Comparison of ENCODE assay signal across 16 cellular contexts in the genomic region with DNA sequence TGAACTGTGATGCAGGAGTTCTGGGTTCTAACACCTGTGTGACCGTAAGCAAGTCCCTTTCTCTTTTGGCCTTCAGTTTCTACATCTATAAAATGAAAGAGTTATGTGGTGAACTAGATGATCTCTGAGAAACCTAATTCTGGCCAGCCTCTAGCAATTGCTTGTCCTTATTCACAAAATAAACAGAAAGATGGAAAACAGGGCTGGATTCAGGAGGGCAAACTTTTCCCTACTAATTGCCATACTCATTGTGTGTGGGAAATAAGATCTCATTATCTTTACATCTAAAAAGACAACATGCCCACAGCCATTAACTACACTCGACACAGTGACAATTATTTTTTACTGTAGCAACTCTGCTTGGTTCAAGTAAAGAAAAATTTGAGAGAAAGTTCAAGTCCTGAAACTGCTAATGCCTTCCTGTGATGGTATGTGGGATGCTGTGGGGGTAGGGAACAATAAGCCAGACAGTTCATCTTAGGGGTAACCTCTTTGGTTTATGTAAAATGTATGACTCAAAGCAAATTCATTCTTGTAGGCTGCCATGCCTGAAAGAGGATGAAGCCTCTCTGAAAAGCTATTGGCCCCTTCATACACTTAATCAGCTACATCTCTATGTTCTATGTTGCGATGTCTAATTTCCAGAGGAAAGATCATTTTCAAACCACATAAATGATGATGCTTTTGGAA.
DNase-seq lines count a peak whose midpoint lies in the region; ATAC-seq, FAIRE-seq and TF ChIP-seq lines count a peak whose summit lies in the region.
"Had no signal": no experiment of that assay in that cellular context is flagged by ENCODE, and none has a peak within 500 bp of the region (broad histone marks: within the 10 kb centered on the region; RNA-seq: fewer than 3 reads in every experiment).

No MANE protein-coding gene starts in this region.

- H3K4ac ChIP-seq in H9 (ENCODE audit: low read depth, low read length), result no peak overlapping the region

- H2BK20ac ChIP-seq in H9 (ENCODE audit: low read depth, low read length, poor library complexity, severe bottlenecking), result no peak overlapping the region

- H3K18ac ChIP-seq in H9 (ENCODE audit: insufficient read length, low read depth, low read length), result no peak overlapping the region

- no peak overlapping the region for H2BK15ac ChIP-seq in H9 (ENCODE audit: low read depth, low read length)

- H3K36me3 Mint-ChIP-seq in H9 (ENCODE audit: insufficient read depth in 1 of 3, low read depth in 3 of 3), result peaks cover 0 to 25% (median 18%) of the 10 kb centered on the region in 3 experiments; a peak in 6 of 7 replicates
- H3K36me3 Mint-ChIP-seq in activated T-cell treated with anti-CD3 and anti-CD28 coated beads, Interleukin-2, amount 50 U/mL, for 4 hours (ENCODE audit: insufficient read depth), result peaks cover 4% of the 10 kb centered on the region
- peaks cover 5% of the 10 kb centered on the region for H3K36me3 Mint-ChIP-seq in effector memory CD8-positive, alpha-beta T cell (ENCODE audit: insufficient read depth)

- H2BK5ac ChIP-seq in H9 (ENCODE audit: insufficient read length, low read length), result no peak overlapping the region

- no peaks in the 10 kb centered on the region; the same call in 1 of the 2 replicates for H3K27me3 Mint-ChIP-seq in H9 (ENCODE audit: low read depth)
- no peaks in the 10 kb centered on the region for H3K27me3 Mint-ChIP-seq in activated T-cell treated with anti-CD3 and anti-CD28 coated beads, Interleukin-2, amount 50 U/mL, for 4 hours (ENCODE audit: low read depth)
- H3K27me3 Mint-ChIP-seq in effector memory CD8-positive, alpha-beta T cell, result no peaks in the 10 kb centered on the region

- H2AFZ ChIP-seq in H9 (ENCODE audit: low read length), result no peak overlapping the region
- no peak overlapping the region for H2AFZ ChIP-seq in keratinocyte (ENCODE audit: control insufficient read depth, low read length)

- H4K91ac ChIP-seq in H9 (ENCODE audit: insufficient read length, low read depth, low read length), result no peak overlapping the region

- H3K79me1 ChIP-seq in H9 (ENCODE audit: insufficient read depth, low read depth, low read length, poor library complexity, severe bottlenecking), result no peaks in the 10 kb centered on the region

- no peaks in the 10 kb centered on the region for H3K9me3 ChIP-seq in H9 (ENCODE audit: control insufficient read depth, low read depth, low read length)
- peaks cover 2% of the 10 kb centered on the region for H3K9me3 ChIP-seq in keratinocyte (ENCODE audit: control insufficient read depth, low read depth, low read length)
- H3K9me3 ChIP-seq: adrenal gland, ovary had no signal

- ATAC-seq in activated T-cell treated with anti-CD3 and anti-CD28 coated beads, Interleukin-2, amount 50 U/mL, for 4 hours, result peak; percentile 81 to 83
- no peak for ATAC-seq in effector memory CD8-positive, alpha-beta T cell (replicated peaks)
- ATAC-seq in HG02885 (IDR thresholded peaks at IDR 0.05; ENCODE audit: poor library complexity, unreplicated experiment), result no peak
- no peak for ATAC-seq in GM18873 (IDR thresholded peaks at IDR 0.05; ENCODE audit: low FRiP score, unreplicated experiment)
- ATAC-seq: lower lobe of right lung, Panc1 had no signal

- no peaks in the 10 kb centered on the region for H3K36me3 ChIP-seq in keratinocyte (ENCODE audit: control insufficient read depth in 2 of 2, extremely low read depth in 1 of 2, insufficient read depth in 2 of 2, low read length in 2 of 2)
- H3K36me3 ChIP-seq: adrenal gland, lower lobe of right lung, ovary had no signal

- dilution Hi-C loops in keratinocyte (cut with MboI; ENCODE audit: extremely low pct_ligation_motif_present, low sequenced_read_pairs), result no loop called here

- no peaks in the 10 kb centered on the region for H3K9me1 ChIP-seq in keratinocyte (ENCODE audit: control insufficient read depth, extremely low read depth, insufficient read depth, low read length)

- H3K4me2 ChIP-seq in H9 (ENCODE audit: insufficient read depth, insufficient read length, low read length) (no peak overlapping the region), keratinocyte (ENCODE audit: control insufficient read depth, extremely low read depth, insufficient read depth, low read depth, low read length) (no peak overlapping the region)

- peak; percentile 34 for FAIRE-seq in keratinocyte (lab: Jason Lieb, UNC)
- FAIRE-seq: GM12891 had no signal

- no peak overlapping the region for H3K27ac Mint-ChIP-seq in H9
- H3K27ac Mint-ChIP-seq in effector memory CD8-positive, alpha-beta T cell, result no peak overlapping the region

- no peak overlapping the region for H3K4me3 ChIP-seq in keratinocyte (ENCODE audit: control insufficient read depth in 2 of 3, extremely low read depth in 1 of 3, insufficient read depth in 2 of 3, low read depth in 1 of 3, low read length in 3 of 3)
- H3K4me3 ChIP-seq: adrenal gland, lower lobe of right lung, ovary had no signal

- H2BK120ac ChIP-seq in H9 (ENCODE audit: low read depth, low read length, poor library complexity, severe bottlenecking), result peak overlapping the region; percentile 19

- H2AK5ac ChIP-seq in H9 (ENCODE audit: insufficient read length, low read length), result no peak overlapping the region

- no peak overlapping the region for H4K8ac ChIP-seq in H9 (replicated peaks; ENCODE audit: insufficient read length, low read depth, low read length)

- no peak overlapping the region for H3K9ac ChIP-seq in H9 (ENCODE audit: extremely low read depth, insufficient read length, low read length)
- H3K9ac ChIP-seq in keratinocyte (ENCODE audit: control insufficient read depth, extremely low read depth, insufficient read depth, low read length), result no peak overlapping the region

- H3K27me3 ChIP-seq in H9 (ENCODE audit: insufficient read depth, low read length), result no peaks in the 10 kb centered on the region
- H3K27me3 ChIP-seq in keratinocyte (ENCODE audit: control insufficient read depth, extremely low read depth, insufficient read depth, low read length), result no peaks in the 10 kb centered on the region
- H3K27me3 ChIP-seq: adrenal gland, ovary had no signal

- peaks cover 15 to 25% of the 10 kb centered on the region in 2 experiments for H3K4me1 Mint-ChIP-seq in H9
- peaks cover 74% of the 10 kb centered on the region for H3K4me1 Mint-ChIP-seq in activated T-cell treated with anti-CD3 and anti-CD28 coated beads, Interleukin-2, amount 50 U/mL, for 4 hours (ENCODE audit: low read depth)
- peaks cover 35 to 50% of the 10 kb centered on the region in 2 donors for H3K4me1 Mint-ChIP-seq in effector memory CD8-positive, alpha-beta T cell (ENCODE audit: low read depth in 2 of 2)

- WGBS in H9 (ENCODE audit: extremely low coverage, insufficient read length, low lambda C conversion rate), result no CpG with 5 or more reads among the region's 3 CpGs

- no peak overlapping the region for H4K5ac ChIP-seq in H9 (ENCODE audit: insufficient read length, low read depth, low read length)

- H3K4me3 Mint-ChIP-seq in H9, result no peak overlapping the region
- H3K4me3 Mint-ChIP-seq in activated T-cell treated with anti-CD3 and anti-CD28 coated beads, Interleukin-2, amount 50 U/mL, for 4 hours, result peak overlapping the region; percentile 5
- H3K4me3 Mint-ChIP-seq in effector memory CD8-positive, alpha-beta T cell, result no peak overlapping the region

- H3K4me1 ChIP-seq in H9 (ENCODE audit: insufficient read depth, low read length) (peaks cover 9% of the 10 kb centered on the region; the same call in 1 of the 2 replicates), keratinocyte (ENCODE audit: control insufficient read depth, extremely low read depth, insufficient read depth, low read length) (peaks cover 21% of the 10 kb centered on the region)
- H3K4me1 ChIP-seq: lower lobe of right lung had no signal

- no peak overlapping the region for H3K56ac ChIP-seq in H9 (ENCODE audit: insufficient read length, low read depth, low read length)

- peaks cover 20 to 23% of the 10 kb centered on the region in 2 experiments for H3K9me3 Mint-ChIP-seq in H9
- peaks cover 17% of the 10 kb centered on the region for H3K9me3 Mint-ChIP-seq in activated T-cell treated with anti-CD3 and anti-CD28 coated beads, Interleukin-2, amount 50 U/mL, for 4 hours
- no peaks in the 10 kb centered on the region for H3K9me3 Mint-ChIP-seq in effector memory CD8-positive, alpha-beta T cell

- H3K27ac ChIP-seq in H9 (ENCODE audit: insufficient read length, low read depth, low read length) (no peak overlapping the region), keratinocyte (ENCODE audit: control insufficient read depth, insufficient read depth, low read length) (no peak overlapping the region)
- H3K27ac ChIP-seq: 22Rv1, adrenal gland, lower lobe of right lung, ovary had no signal

- H3K14ac ChIP-seq in H9 (ENCODE audit: insufficient read depth, low read length), result no peak overlapping the region

- H3K23ac ChIP-seq in H9 (ENCODE audit: insufficient read length, low read depth, low read length), result no peak overlapping the region

- TF ChIP-seq CTCF in H9 (conservative IDR thresholded peaks at IDR 0.05) (no peak), keratinocyte (optimal IDR thresholded peaks at IDR 0.05 in 1 of 3, IDR thresholded peaks at IDR 0.05 in 1 of 3, conservative IDR thresholded peaks at IDR 0.05 in 1 of 3; ENCODE audit: extremely low read depth in 1 of 3, insufficient read depth in 2 of 3, low read length in 3 of 3) (no peak)

- H3T11ph ChIP-seq in H9 (ENCODE audit: low read length), result no peak overlapping the region

- no peaks in the 10 kb centered on the region for H3K23me2 ChIP-seq in H9 (ENCODE audit: insufficient read length, low read depth, low read length, poor library complexity, severe bottlenecking)

- H4K20me1 ChIP-seq in H9 (ENCODE audit: control insufficient read depth, insufficient read depth, insufficient read length) (no peaks in the 10 kb centered on the region), keratinocyte (ENCODE audit: control insufficient read depth, extremely low read depth, insufficient read depth, low read length) (no peaks in the 10 kb centered on the region)

- H2BK12ac ChIP-seq in H9 (ENCODE audit: insufficient read length, low read depth, low read length), result no peak overlapping the region

- H3K79me2 ChIP-seq in H9 (ENCODE audit: insufficient read depth, low read length) (no peaks in the 10 kb centered on the region), keratinocyte (ENCODE audit: control insufficient read depth, insufficient read depth, low read length) (no peaks in the 10 kb centered on the region)

- DNase-seq in SIG-M5 treated with dmso at 0.1 percent for 504 hours (lab: John Stamatoyannopoulos, UW; ENCODE audit: unreplicated experiment) (peak; percentile 22), SIG-M5 (lab: John Stamatoyannopoulos, UW) (no peak), H9 (no peak), keratinocyte (ENCODE audit: low read depth, low spot score) (no peak)
- DNase-seq in activated T-cell treated with anti-CD3 and anti-CD28 coated beads, Interleukin-2, amount 50 U/mL, for 4 hours, result no peak
- DNase-seq in effector memory CD8-positive, alpha-beta T cell, result no peak
- DNase-seq: adrenal gland, KG1, lower lobe of right lung, NCI-H2107, ovary had no signal

Comparison
In these comparisons a context has a peak if more than half of its experiments do, and no peak if none do; other contexts are left out.
1. ATAC-seq: peak in activated T-cell treated with anti-CD3 and anti-CD28 coated beads, Interleukin-2, amount 50 U/mL, for 4 hours (2 of 2); none in effector memory CD8-positive, alpha-beta T cell (single experiment), HG02885 (single experiment) and GM18873 (single experiment).